ENCODE assay signal across 8 cellular contexts in genomic region chr11:125062196-125062930, GRCh38. TPM values are rescaled to one million over a fixed set of nuclear protein-coding genes. Genes with fewer than 3 reads are reported as not detected.
DNase-seq lines count a peak whose midpoint lies in the region; ATAC-seq and TF ChIP-seq lines count a peak whose summit lies in the region.

No MANE protein-coding gene starts in this region.

- peaks cover 0 to 22% (median 6%) of the 10 kb centered on the region in 4 donors for H3K4me1 Mint-ChIP-seq in naive thymus-derived CD8-positive, alpha-beta T cell

- H3K4me1 ChIP-seq in ectodermal cell (ENCODE audit: control insufficient read depth, insufficient read depth, low read length) = peaks cover 7% of the 10 kb centered on the region

- POLR2A ChIA-PET in naive thymus-derived CD8-positive, alpha-beta T cell (lab: Charles Lee) = no interaction called here

- no peak for TF ChIP-seq CTCF in HL-60 (IDR thresholded peaks at IDR 0.05; ENCODE audit: insufficient read depth, low read length)

- DNase-seq in HL-60 (ENCODE audit: low read depth in 1 of 2, low spot score in 1 of 2) = no peak
- peak in 1 of 10 donors; percentile 3 for DNase-seq in naive thymus-derived CD8-positive, alpha-beta T cell
- no peak for DNase-seq in NOMO-1 (lab: John Stamatoyannopoulos, UW; ENCODE audit: unreplicated experiment in 2 of 2)
- no peak for DNase-seq in cerebellum (ENCODE audit: low spot score)
- DNase-seq in NK-92 (lab: John Stamatoyannopoulos, UW; ENCODE audit: unreplicated experiment) = no peak

- H3K9me3 Mint-ChIP-seq in naive thymus-derived CD8-positive, alpha-beta T cell = no peaks in the 10 kb centered on the region

- H3K4me3 ChIP-seq in GM08714 (ENCODE audit: low read length) (peak overlapping the region; percentile 67; the same call in 1 of the 2 replicates), HL-60 (replicated peaks; ENCODE audit: insufficient read depth, low read length) (peak overlapping the region; percentile 70), ectodermal cell (ENCODE audit: insufficient read depth, low read depth, low read length) (peak overlapping the region; percentile 52)

- no peaks in the 10 kb centered on the region for H3K9me3 ChIP-seq in ectodermal cell (ENCODE audit: control insufficient read depth, low read length)

- H3K36me3 Mint-ChIP-seq in naive thymus-derived CD8-positive, alpha-beta T cell = no peaks in the 10 kb centered on the region

- peak overlapping the region; percentile 81 to 91 (median 88) for H3K4me3 Mint-ChIP-seq in naive thymus-derived CD8-positive, alpha-beta T cell

- H3K36me3 ChIP-seq in ectodermal cell (ENCODE audit: control insufficient read depth, insufficient read depth, low read length) = no peaks in the 10 kb centered on the region

- H3K27me3 ChIP-seq in HL-60 (ENCODE audit: insufficient read depth, poor library complexity, severe bottlenecking) (no peaks in the 10 kb centered on the region), ectodermal cell (ENCODE audit: control insufficient read depth, insufficient read depth, low read length, poor library complexity, severe bottlenecking) (peaks cover 55% of the 10 kb centered on the region)

- WGBS in ectodermal cell, 2 experiments = 40 to 41% methylated on average over 19 of the region's 19 CpGs

- no peak overlapping the region; the same call in 1 of the 2 replicates for H3K27ac ChIP-seq in HL-60 (replicated peaks)
- H3K27ac ChIP-seq in ectodermal cell (ENCODE audit: insufficient read depth, low read depth, low read length, poor library complexity, severe bottlenecking) = no peak overlapping the region

- H3K27me3 Mint-ChIP-seq in naive thymus-derived CD8-positive, alpha-beta T cell = peaks cover 17 to 49% (median 30%) of the 10 kb centered on the region in 5 donors

- H3K27ac Mint-ChIP-seq in naive thymus-derived CD8-positive, alpha-beta T cell = peak overlapping the region in 8 of 10 donors; percentile 23 to 83 (median 38)

- ATAC-seq in naive thymus-derived CD8-positive, alpha-beta T cell = peak in 1 of 2 donors; percentile 9
- ATAC-seq in HG02981 (IDR thresholded peaks at IDR 0.05; ENCODE audit: unreplicated experiment) = no peak

RNA-seq across cellular contexts. Expression of gene SLC37A2, which starts 0.7 kb away (rescaled TPM):
- 1.1 TPM for polyA plus RNA-seq in ectodermal cell (2013, experiment 1 of 4)
- polyA plus RNA-seq in ectodermal cell (2013, experiment 2 of 4) = 1.7 TPM
- 1.1 TPM for polyA plus RNA-seq in ectodermal cell (2013, experiment 3 of 4)
- polyA plus RNA-seq in ectodermal cell (2013, experiment 4 of 4) = 1.3 TPM
- 1 to 10 TPM; 1.2 to 2.4 TPM for total RNA-seq in naive thymus-derived CD8-positive, alpha-beta T cell
- polyA plus RNA-seq in naive thymus-derived CD8-positive, alpha-beta T cell = under 1 TPM in 2 of 3 donors, not detected in 1; 0.04 to 0.13 TPM
- 1.8 TPM for total RNA-seq in cerebellum

RNA-seq across cellular contexts. Expression of gene TMEM218, which starts 49.1 kb away (rescaled TPM):
- 49.5 TPM for polyA plus RNA-seq in ectodermal cell (2013, experiment 1 of 4)
- polyA plus RNA-seq in ectodermal cell (2013, experiment 2 of 4) = 53.5 TPM
- 50.4 TPM for polyA plus RNA-seq in ectodermal cell (2013, experiment 3 of 4)
- polyA plus RNA-seq in ectodermal cell (2013, experiment 4 of 4) = 59.1 TPM
- total RNA-seq in naive thymus-derived CD8-positive, alpha-beta T cell = 10 to 100 TPM; 12.2 to 13.7 TPM
- 10 to 100 TPM; 30.0 to 40.1 (median 35.3) TPM for polyA plus RNA-seq in naive thymus-derived CD8-positive, alpha-beta T cell
- 22.0 TPM for total RNA-seq in cerebellum
